10 cellular contexts compared by ENCODE assay signal in the genomic region with DNA sequence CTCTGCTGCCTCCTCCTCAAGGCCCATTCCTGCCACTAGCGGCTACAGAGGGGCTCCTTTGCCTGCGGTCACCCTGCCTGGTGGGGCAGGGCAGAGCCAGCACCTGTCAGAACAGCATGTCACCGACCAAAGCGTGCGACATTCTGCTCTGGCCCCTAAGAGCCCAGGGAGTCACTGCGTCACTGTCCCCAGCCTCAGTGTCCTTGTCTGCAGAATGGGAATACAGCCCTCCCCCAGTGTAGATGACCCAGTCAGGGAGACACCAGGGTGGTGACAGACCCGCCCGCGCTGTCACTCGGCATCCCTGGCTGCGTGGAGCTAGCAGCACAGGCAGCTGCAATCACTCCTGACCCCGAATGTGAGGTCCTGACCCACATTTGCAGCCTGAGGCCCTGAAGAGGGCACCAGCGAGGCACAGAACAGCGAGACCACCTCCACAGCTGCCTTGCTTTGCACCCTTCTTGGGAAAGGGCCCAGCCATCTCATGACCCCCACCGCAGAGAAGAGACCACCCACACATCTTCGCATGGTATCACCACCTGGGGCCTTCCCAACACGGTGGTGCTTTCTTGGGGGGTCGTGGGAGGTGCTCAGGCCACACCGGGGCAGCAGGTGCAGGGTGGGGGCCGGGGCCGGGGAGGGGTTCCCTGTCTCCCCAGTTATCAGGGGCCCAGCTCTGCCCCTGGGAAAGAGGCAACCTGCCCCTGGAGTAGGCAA. TPM values are rescaled to one million over a fixed set of nuclear protein-coding genes. Genes with fewer than 3 reads are reported as not detected.
DNase-seq lines count a peak whose midpoint lies in the region; ATAC-seq and TF ChIP-seq lines count a peak whose summit lies in the region.
"Had no signal": no experiment of that assay in that cellular context is flagged by ENCODE, and none has a peak within 500 bp of the region (broad histone marks: within the 10 kb centered on the region; RNA-seq: fewer than 3 reads in every experiment).

No MANE protein-coding gene starts in this region.

- no peaks in the 10 kb centered on the region for H3K36me3 Mint-ChIP-seq in activated CD4-positive, alpha-beta T cell treated with anti-CD3 and anti-CD28 coated beads for 36 hours (ENCODE audit: low read depth)
- H3K36me3 Mint-ChIP-seq in chondrocyte (ENCODE audit: low read depth) = no peaks in the 10 kb centered on the region
- H3K36me3 Mint-ChIP-seq: natural killer cell had no signal

- H3K4me1 ChIP-seq in ovary (ENCODE audit: insufficient read depth) = peaks cover 29% of the 10 kb centered on the region

- DNase-seq in activated CD4-positive, alpha-beta T cell treated with anti-CD3 and anti-CD28 coated beads for 36 hours = peak; percentile 56
- DNase-seq in activated CD4-positive, alpha-beta T cell treated with anti-CD3 and anti-CD28 coated beads, Interleukin-2, amount 50 U/mL, for 4 hours = no peak
- DNase-seq in LNCaP clone FGC (ENCODE audit: low read depth) (no peak), chondrocyte (ENCODE audit: low spot score) (peak; percentile 89), ovary (peak in 3 of 5 donors; percentile 16 to 37 (median 34)), pons (ENCODE audit: low spot score) (no peak), kidney tubule cell (ENCODE audit: low spot score) (no peak), MG63 (no peak)

- intact Hi-C loops in activated CD4-positive, alpha-beta T cell treated with anti-CD3 and anti-CD28 coated beads for 36 hours (cut with DNase I, micrococcal nuclease) = loop anchor here (1.0 to 5.0 kb wide), 4 partner anchors 70 to 207 kb away; a partner anchor contains a TSS
- intact Hi-C loops in ovary (cut with DNase I) = loop anchor here in 2 of 4 donors (5.0 to 10.0 kb wide), 2 partner anchors 69 to 72 kb away; no protein-coding TSS in a partner anchor

- POLR2A ChIA-PET in activated CD4-positive, alpha-beta T cell treated with anti-CD3 and anti-CD28 coated beads for 36 hours (lab: Charles Lee) = interaction anchor here (0.6 kb wide), 1 partner anchor 155 kb away, joined by 3 read pairs; no protein-coding TSS in a partner anchor

- 36 to 45% (median 38%) methylated on average over 10 to 21 of the region's 21 CpGs for WGBS in ovary, 3 donors

- peaks cover 16% of the 10 kb centered on the region for H3K27me3 Mint-ChIP-seq in activated CD4-positive, alpha-beta T cell treated with anti-CD3 and anti-CD28 coated beads for 36 hours
- no peaks in the 10 kb centered on the region for H3K27me3 Mint-ChIP-seq in chondrocyte (ENCODE audit: low read depth)

- CTCF ChIA-PET in activated CD4-positive, alpha-beta T cell treated with anti-CD3 and anti-CD28 coated beads for 36 hours (lab: Charles Lee) = interaction anchor here (0.6 to 4.8 kb wide), 8 partner anchors 9 to 1793 kb away, joined by 3 to 70 read pairs (median 3); no protein-coding TSS in a partner anchor

- no peaks in the 10 kb centered on the region for H3K9me3 ChIP-seq in ovary
- H3K9me3 ChIP-seq in MG63 = no peaks in the 10 kb centered on the region

- H3K36me3 ChIP-seq in ovary (no peaks in the 10 kb centered on the region), MG63 (no peaks in the 10 kb centered on the region)

- ATAC-seq in activated CD4-positive, alpha-beta T cell treated with anti-CD3 and anti-CD28 coated beads for 36 hours = no peak

- H3K27me3 ChIP-seq in ovary = no peaks in the 10 kb centered on the region
- no peaks in the 10 kb centered on the region for H3K27me3 ChIP-seq in MG63

- no peak overlapping the region for H3K27ac Mint-ChIP-seq in activated CD4-positive, alpha-beta T cell treated with anti-CD3 and anti-CD28 coated beads for 36 hours
- H3K27ac Mint-ChIP-seq in chondrocyte (ENCODE audit: unreplicated experiment) = no peak overlapping the region

- no peak for TF ChIP-seq POLR2A in ovary (IDR thresholded peaks at IDR 0.05)

- no peak for TF ChIP-seq EP300 in ovary (IDR thresholded peaks at IDR 0.05)

- no peaks in the 10 kb centered on the region for H3K9me3 Mint-ChIP-seq in activated CD4-positive, alpha-beta T cell treated with anti-CD3 and anti-CD28 coated beads for 36 hours (ENCODE audit: low read depth)
- H3K9me3 Mint-ChIP-seq in chondrocyte (ENCODE audit: low read depth) = no peaks in the 10 kb centered on the region
- H3K9me3 Mint-ChIP-seq: natural killer cell had no signal

- peak overlapping the region; percentile 19 for H3K4me3 Mint-ChIP-seq in activated CD4-positive, alpha-beta T cell treated with anti-CD3 and anti-CD28 coated beads for 36 hours
- peak overlapping the region; percentile 91 for H3K4me3 Mint-ChIP-seq in chondrocyte (ENCODE audit: unreplicated experiment)

- H3K4me1 Mint-ChIP-seq in activated CD4-positive, alpha-beta T cell treated with anti-CD3 and anti-CD28 coated beads for 36 hours = peaks cover 6% of the 10 kb centered on the region
- H3K4me1 Mint-ChIP-seq in chondrocyte (ENCODE audit: low read depth) = peaks cover 75% of the 10 kb centered on the region

- peak; percentile 37 for TF ChIP-seq CTCF in LNCaP clone FGC (IDR thresholded peaks at IDR 0.05; ENCODE audit: control insufficient read depth, extremely low read depth, insufficient read depth)
- no peak for TF ChIP-seq CTCF in chondrocyte (IDR thresholded peaks at IDR 0.05)
- TF ChIP-seq CTCF in ovary (IDR thresholded peaks at IDR 0.05) = no peak

- no peak overlapping the region for H3K4me3 ChIP-seq in LNCaP clone FGC (ENCODE audit: low read depth, low read length)
- H3K4me3 ChIP-seq in ovary = no peak overlapping the region
- H3K4me3 ChIP-seq in MG63 = no peak overlapping the region

- no peak overlapping the region for H3K27ac ChIP-seq in ovary

RNA-seq across cellular contexts. Expression of a gene that starts 2.5 kb away (rescaled TPM):
- under 1 TPM; 0.07 to 0.11 TPM for total RNA-seq in activated CD4-positive, alpha-beta T cell treated with anti-CD3 and anti-CD28 coated beads for 36 hours
- total RNA-seq in chondrocyte (271 to 361 TPM (median 274 TPM) in 3 replicates), ovary (10 to 100 TPM in 3 of 7 donors, 1 to 10 TPM in 4; 1.1 to 15.6 (median 3.9) TPM)
- 10 to 100 TPM in 1 of 2 donors, under 1 TPM in 1; 0.94 to 24.6 TPM for polyA plus RNA-seq in ovary
- total RNA-seq in MG63 (2014; rRNA removed; shearing (Covaris generic); ENCODE audit: low replicate concordance) = 26.9 and 31.3 TPM in 2 replicates

RNA-seq across cellular contexts. Expression of a gene that starts 9.9 kb away (rescaled TPM):
- 1 to 10 TPM; 1.1 to 1.9 TPM for total RNA-seq in activated CD4-positive, alpha-beta T cell treated with anti-CD3 and anti-CD28 coated beads for 36 hours
- total RNA-seq in chondrocyte (6.0 to 6.3 TPM (median 6.3 TPM) in 3 replicates), ovary (10 to 100 TPM in 2 of 7 donors, 1 to 10 TPM in 5; 3.5 to 15.7 (median 9.6) TPM)
- 1 to 10 TPM; 6.4 to 6.7 TPM for polyA plus RNA-seq in ovary
- total RNA-seq in MG63 (2014; rRNA removed; shearing (Covaris generic); ENCODE audit: low replicate concordance) = 7.2 and 10.8 TPM in 2 replicates

RNA-seq across cellular contexts. Expression of a gene that starts 45.2 kb away (rescaled TPM):
- total RNA-seq in activated CD4-positive, alpha-beta T cell treated with anti-CD3 and anti-CD28 coated beads for 36 hours = 10 to 100 TPM; 52.0 to 62.7 TPM
- total RNA-seq in chondrocyte (15.6 to 18.8 TPM (median 18.0 TPM) in 3 replicates), ovary (1 to 10 TPM; 6.3 to 9.4 (median 7.6) TPM)
- polyA plus RNA-seq in ovary = 1 to 10 TPM; 2.9 to 7.3 TPM
- total RNA-seq in MG63 (2014; rRNA removed; shearing (Covaris generic); ENCODE audit: low replicate concordance) = 30.3 and 49.7 TPM in 2 replicates

RNA-seq across cellular contexts. Expression of a gene that starts 51.0 kb away (rescaled TPM):
- not detected for total RNA-seq in activated CD4-positive, alpha-beta T cell treated with anti-CD3 and anti-CD28 coated beads for 36 hours
- total RNA-seq in chondrocyte = 0.07 to 0.10 TPM in 2 of 3 replicates, not detected in the other
- 1 to 10 TPM in 4 of 7 donors, under 1 TPM in 2, not detected in 1; 0.32 to 3.2 (median 1.4) TPM for total RNA-seq in ovary
- under 1 TPM; 0.12 to 0.48 TPM for polyA plus RNA-seq in ovary
- not detected in 2 replicates for total RNA-seq in MG63 (2014; rRNA removed; shearing (Covaris generic); ENCODE audit: low replicate concordance)
- total RNA-seq: fibroblast of villous mesenchyme had no signal

Comparison
In these comparisons a context has a peak if more than half of its experiments do, and no peak if none do; other contexts are left out.
1. DNase-seq: peak in activated CD4-positive, alpha-beta T cell treated with anti-CD3 and anti-CD28 coated beads for 36 hours (single experiment), chondrocyte (single experiment) and ovary (3 of 5); none in activated CD4-positive, alpha-beta T cell treated with anti-CD3 and anti-CD28 coated beads, Interleukin-2, amount 50 U/mL, for 4 hours (0 of 2), LNCaP clone FGC (single experiment), pons (single experiment), kidney tubule cell (single experiment) and MG63 (single experiment).